9 cellular contexts compared by ENCODE assay signal in the genomic region with DNA sequence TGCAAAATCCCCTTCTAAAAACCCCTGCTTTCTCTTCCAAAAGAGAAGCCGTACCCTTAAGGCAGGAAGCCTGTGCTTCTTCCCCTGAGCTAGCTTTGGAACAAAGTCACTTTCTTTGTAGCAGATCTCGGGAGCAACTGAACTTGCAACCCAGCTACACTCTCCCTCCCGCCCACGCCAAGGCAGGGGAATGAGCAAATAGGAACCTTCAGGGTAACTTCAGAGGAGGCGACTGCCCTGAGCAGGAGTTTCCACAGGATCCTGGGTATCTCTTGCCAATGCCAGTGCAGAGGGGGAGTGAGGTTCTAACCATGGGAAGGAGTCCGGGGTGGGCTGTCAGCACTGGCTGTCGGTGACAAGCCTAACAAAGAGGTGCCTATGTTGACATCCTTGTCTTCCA. TPM values are rescaled to one million over a fixed set of nuclear protein-coding genes. Genes with fewer than 3 reads are reported as not detected.
DNase-seq lines count a peak whose midpoint lies in the region; ATAC-seq and TF ChIP-seq lines count a peak whose summit lies in the region.
"Had no signal": no experiment of that assay in that cellular context is flagged by ENCODE, and none has a peak within 500 bp of the region (broad histone marks: within the 10 kb centered on the region; RNA-seq: fewer than 3 reads in every experiment).

No MANE protein-coding gene starts in this region.

- H3K27ac ChIP-seq in HUES48 (ENCODE audit: low read depth, low read length), result no peak overlapping the region
- peak overlapping the region; percentile 4 for H3K27ac ChIP-seq in cingulate gyrus (ENCODE audit: low read depth, low read length)
- H3K27ac ChIP-seq in suprapubic skin, result no peak overlapping the region

- ATAC-seq in naive thymus-derived CD8-positive, alpha-beta T cell, result no peak
- ATAC-seq in GM21576 (IDR thresholded peaks at IDR 0.05; ENCODE audit: unreplicated experiment), result no peak

- H3K4me3 ChIP-seq in HUES48 (ENCODE audit: low read depth, low read length) (0 out of 2 replicates have a peak overlapping the region, but pooled peaks have one; percentile 72), suprapubic skin (no peak overlapping the region)

- DNase-seq in Calu3 (peak; percentile 4), suprapubic skin (ENCODE audit: low spot score in 2 of 2) (no peak), ACHN (no peak)
- DNase-seq in naive thymus-derived CD8-positive, alpha-beta T cell, result no peak
- DNase-seq: IMR-90 had no signal

- no peak overlapping the region for H3K27ac Mint-ChIP-seq in Calu3 (ENCODE audit: unreplicated experiment)
- H3K27ac Mint-ChIP-seq in naive thymus-derived CD8-positive, alpha-beta T cell, result peak overlapping the region in 1 of 10 donors; percentile 25
- H3K27ac Mint-ChIP-seq: activated naive CD4-positive, alpha-beta T cell treated with anti-CD3 and anti-CD28 coated beads, Interleukin-2, amount 50 U/mL, for 24 hours had no signal

- H3K27me3 ChIP-seq in HUES48 (ENCODE audit: control insufficient read depth, insufficient read depth, low read length), result no peaks in the 10 kb centered on the region
- H3K27me3 ChIP-seq in suprapubic skin, result no peaks in the 10 kb centered on the region

- CTCF ChIA-PET in Calu3 (lab: Charles Lee), result interaction anchor here (0.7 to 2.9 kb wide), 2 partner anchors 107 to 223 kb away, joined by 5 to 34 read pairs; no protein-coding TSS in a partner anchor

- in situ Hi-C loops in ACHN (cut with HindIII; ENCODE audit: low pct_ligation_motif_present, low pct_unique_long_range_greater_than_20kb, low sequenced_read_pairs), result no loop called here

- H3K9me3 ChIP-seq in HUES48 (ENCODE audit: control insufficient read depth, insufficient read depth, low read length), result no peaks in the 10 kb centered on the region
- no peaks in the 10 kb centered on the region for H3K9me3 ChIP-seq in suprapubic skin

- BruUV-seq in Calu3 (replicated peaks; lab: Mats Ljungman, UMichigan), result no TSS peak

- H3K9ac ChIP-seq in HUES48 (ENCODE audit: low read depth, low read length), result no peak overlapping the region

- H3K27me3 Mint-ChIP-seq in Calu3 (ENCODE audit: unreplicated experiment), result peaks cover 16% of the 10 kb centered on the region
- H3K27me3 Mint-ChIP-seq in naive thymus-derived CD8-positive, alpha-beta T cell, result peaks cover 0 to 5% (median 3%) of the 10 kb centered on the region in 5 donors
- H3K27me3 Mint-ChIP-seq: activated naive CD4-positive, alpha-beta T cell treated with anti-CD3 and anti-CD28 coated beads, Interleukin-2, amount 50 U/mL, for 24 hours had no signal

- intact Hi-C loops in Calu3 (cut with micrococcal nuclease; ENCODE audit: unreplicated experiment), result loop anchor here (10.0 kb wide), 2 partner anchors 69 to 199 kb away; no protein-coding TSS in a partner anchor

- H3K4me1 Mint-ChIP-seq in Calu3 (ENCODE audit: low read depth, unreplicated experiment), result peaks cover 20% of the 10 kb centered on the region
- peaks cover 5 to 10% (median 8%) of the 10 kb centered on the region in 4 donors for H3K4me1 Mint-ChIP-seq in naive thymus-derived CD8-positive, alpha-beta T cell

- H3K4me1 ChIP-seq in HUES48 (ENCODE audit: control insufficient read depth, insufficient read depth, low read length) (peaks cover 13% of the 10 kb centered on the region), suprapubic skin (peaks cover 10% of the 10 kb centered on the region)

- no peak for TF ChIP-seq POLR2A in suprapubic skin (IDR thresholded peaks at IDR 0.05)

- H3K36me3 Mint-ChIP-seq in Calu3 (ENCODE audit: insufficient read depth, unreplicated experiment), result peaks cover 5% of the 10 kb centered on the region
- H3K36me3 Mint-ChIP-seq in naive thymus-derived CD8-positive, alpha-beta T cell, result no peaks in the 10 kb centered on the region
- H3K36me3 Mint-ChIP-seq: activated naive CD4-positive, alpha-beta T cell treated with anti-CD3 and anti-CD28 coated beads, Interleukin-2, amount 50 U/mL, for 24 hours had no signal

- no peak for TF ChIP-seq EP300 in suprapubic skin (IDR thresholded peaks at IDR 0.05)

- WGBS in suprapubic skin, result 68% methylated on average over 7 of the region's 7 CpGs

- H3K36me3 ChIP-seq in HUES48 (ENCODE audit: control insufficient read depth, insufficient read depth, low read length) (no peaks in the 10 kb centered on the region), suprapubic skin (no peaks in the 10 kb centered on the region)

- POLR2A ChIA-PET in naive thymus-derived CD8-positive, alpha-beta T cell (lab: Charles Lee), result no interaction called here

- no peak overlapping the region for H3K4me3 Mint-ChIP-seq in Calu3 (ENCODE audit: low read depth, unreplicated experiment)
- H3K4me3 Mint-ChIP-seq in naive thymus-derived CD8-positive, alpha-beta T cell, result peak overlapping the region in 6 of 10 donors; percentile 21 to 64 (median 51)

- TF ChIP-seq CTCF in Calu3 (IDR thresholded peaks at IDR 0.05; ENCODE audit: unreplicated experiment), result no peak
- TF ChIP-seq CTCF in suprapubic skin (IDR thresholded peaks at IDR 0.05), result no peak

- no peaks in the 10 kb centered on the region for H3K9me3 Mint-ChIP-seq in Calu3 (ENCODE audit: low read depth, unreplicated experiment)
- H3K9me3 Mint-ChIP-seq in naive thymus-derived CD8-positive, alpha-beta T cell, result peaks cover 0 to 2% (median 0%) of the 10 kb centered on the region in 9 donors
- H3K9me3 Mint-ChIP-seq: activated naive CD4-positive, alpha-beta T cell treated with anti-CD3 and anti-CD28 coated beads, Interleukin-2, amount 50 U/mL, for 24 hours had no signal

RNA-seq across cellular contexts. Expression of gene PIRT, which starts 5.9 kb away (rescaled TPM):
- total RNA-seq in Calu3 (2022) (not detected in 2 replicates), suprapubic skin (under 1 TPM in 2 of 4 donors, not detected in 2; 0.68 to 0.91 TPM)
- total RNA-seq in naive thymus-derived CD8-positive, alpha-beta T cell, result not detected
- polyA plus RNA-seq in naive thymus-derived CD8-positive, alpha-beta T cell, result not detected
- total RNA-seq: IMR-90 had no signal
- polyA plus RNA-seq: IMR-90 had no signal

RNA-seq across cellular contexts. Expression of gene TMEM238L, which starts 39.9 kb away (rescaled TPM):
- total RNA-seq in Calu3 (2022), result not detected in 2 replicates
- total RNA-seq in naive thymus-derived CD8-positive, alpha-beta T cell, result not detected
- polyA plus RNA-seq in naive thymus-derived CD8-positive, alpha-beta T cell, result under 1 TPM in 1 of 3 donors, not detected in 2; 0.65 TPM
- 1 to 10 TPM in 2 of 4 donors, not detected in 2; 2.0 to 8.9 TPM for total RNA-seq in suprapubic skin
- total RNA-seq: IMR-90 had no signal
- polyA plus RNA-seq: IMR-90 had no signal
